In genomic region chr1:20729990-20730689, GRCh38 we compare ENCODE assay signal across 13 cellular contexts. TPM values are rescaled to one million over a fixed set of nuclear protein-coding genes. Genes with fewer than 3 reads are reported as not detected.
A peak's percentile ranks its signal among the peaks of the same experiment; 100 is the strongest.
DNase-seq lines count a peak whose midpoint lies in the region; ATAC-seq, FAIRE-seq and TF ChIP-seq lines count a peak whose summit lies in the region.
"Had no signal": no experiment of that assay in that cellular context is flagged by ENCODE, and none has a peak within 500 bp of the region (broad histone marks: within the 10 kb centered on the region; RNA-seq: fewer than 3 reads in every experiment).

No MANE protein-coding gene starts in this region.

- H3K9me3 ChIP-seq in T-helper 17 cell (ENCODE audit: control insufficient read depth, low read length, poor library complexity, severe bottlenecking) (no peaks in the 10 kb centered on the region), keratinocyte (ENCODE audit: control insufficient read depth, low read depth, low read length) (peaks cover 2% of the 10 kb centered on the region)
- H3K9me3 ChIP-seq: ascending aorta, SJCRH30 had no signal

- H3K36me3 ChIP-seq in keratinocyte (ENCODE audit: control insufficient read depth in 2 of 2, extremely low read depth in 1 of 2, insufficient read depth in 2 of 2, low read length in 2 of 2): peaks cover 16 to 39% of the 10 kb centered on the region in 2 experiments
- H3K36me3 ChIP-seq: ascending aorta, SJCRH30 had no signal

- intact Hi-C loops in activated naive CD4-positive, alpha-beta T cell treated with anti-CD3 and anti-CD28 coated beads for 36 hours (cut with micrococcal nuclease): no loop called here

- H3K27me3 ChIP-seq in keratinocyte (ENCODE audit: control insufficient read depth, extremely low read depth, insufficient read depth, low read length): no peaks in the 10 kb centered on the region

- H3K27ac Mint-ChIP-seq in activated naive CD4-positive, alpha-beta T cell treated with anti-CD3 and anti-CD28 coated beads for 36 hours: no peak overlapping the region
- H3K27ac Mint-ChIP-seq in T-helper 17 cell (no peak overlapping the region), type B pancreatic cell (peak overlapping the region; percentile 62)
- H3K27ac Mint-ChIP-seq: activated CD8-positive, alpha-beta T cell treated with anti-CD3 and anti-CD28 coated beads, Interleukin-2, amount 10 ng/mL, durations not matched to agents 7 days and 5 days had no signal

- peaks cover 32% of the 10 kb centered on the region for H3K27me3 Mint-ChIP-seq in activated naive CD4-positive, alpha-beta T cell treated with anti-CD3 and anti-CD28 coated beads for 36 hours (ENCODE audit: low read depth)
- H3K27me3 Mint-ChIP-seq in T-helper 17 cell: peaks cover 10% of the 10 kb centered on the region
- peaks cover 53% of the 10 kb centered on the region for H3K27me3 Mint-ChIP-seq in type B pancreatic cell

- peaks cover 10% of the 10 kb centered on the region for H3K4me1 Mint-ChIP-seq in activated naive CD4-positive, alpha-beta T cell treated with anti-CD3 and anti-CD28 coated beads for 36 hours (ENCODE audit: low read depth)
- peaks cover 20% of the 10 kb centered on the region for H3K4me1 Mint-ChIP-seq in T-helper 17 cell
- peaks cover 8% of the 10 kb centered on the region for H3K4me1 Mint-ChIP-seq in type B pancreatic cell (ENCODE audit: unreplicated experiment)

- peaks cover 61% of the 10 kb centered on the region for H3K79me2 ChIP-seq in keratinocyte (ENCODE audit: control insufficient read depth, insufficient read depth, low read length)

- no peak overlapping the region for H2AFZ ChIP-seq in keratinocyte (ENCODE audit: control insufficient read depth, low read length)

- H3K4me1 ChIP-seq in keratinocyte (ENCODE audit: control insufficient read depth, extremely low read depth, insufficient read depth, low read length): peaks cover 62% of the 10 kb centered on the region

- H3K9me1 ChIP-seq in keratinocyte (ENCODE audit: control insufficient read depth, extremely low read depth, insufficient read depth, low read length): peaks cover 2% of the 10 kb centered on the region

- peak overlapping the region; percentile 85 for H3K27ac ChIP-seq in keratinocyte (ENCODE audit: control insufficient read depth, insufficient read depth, low read length)
- H3K27ac ChIP-seq: ascending aorta, SJCRH30 had no signal

- H3K36me3 Mint-ChIP-seq in activated naive CD4-positive, alpha-beta T cell treated with anti-CD3 and anti-CD28 coated beads for 36 hours (ENCODE audit: low read depth): no peaks in the 10 kb centered on the region
- peaks cover 4% of the 10 kb centered on the region for H3K36me3 Mint-ChIP-seq in T-helper 17 cell (ENCODE audit: low read depth)
- H3K36me3 Mint-ChIP-seq in type B pancreatic cell: no peaks in the 10 kb centered on the region

- TF ChIP-seq CTCF in keratinocyte (optimal IDR thresholded peaks at IDR 0.05 in 1 of 3, IDR thresholded peaks at IDR 0.05 in 1 of 3, conservative IDR thresholded peaks at IDR 0.05 in 1 of 3; ENCODE audit: extremely low read depth in 1 of 3, insufficient read depth in 2 of 3, low read length in 3 of 3) (no peak), type B pancreatic cell (conservative IDR thresholded peaks at IDR 0.05) (no peak)

- no peak for FAIRE-seq in keratinocyte (lab: Jason Lieb, UNC)
- FAIRE-seq: endothelial cell of umbilical vein had no signal

- ATAC-seq in T-helper 17 cell (no peak), HG03442 (IDR thresholded peaks at IDR 0.05; ENCODE audit: unreplicated experiment) (no peak), HG02798 (IDR thresholded peaks at IDR 0.05; ENCODE audit: poor library complexity, unreplicated experiment) (no peak)
- ATAC-seq: activated CD8-positive, alpha-beta T cell treated with anti-CD3 and anti-CD28 coated beads, Interleukin-2, amount 10 ng/mL, durations not matched to agents 7 days and 5 days had no signal

- dilution Hi-C loops in keratinocyte (cut with MboI; ENCODE audit: extremely low pct_ligation_motif_present, low sequenced_read_pairs): no loop called here

- H3K4me3 Mint-ChIP-seq in activated naive CD4-positive, alpha-beta T cell treated with anti-CD3 and anti-CD28 coated beads for 36 hours: peak overlapping the region; percentile 13
- H3K4me3 Mint-ChIP-seq in T-helper 17 cell (peak overlapping the region; percentile 41), type B pancreatic cell (peak overlapping the region; percentile 77)

- CTCF ChIA-PET in activated naive CD4-positive, alpha-beta T cell treated with anti-CD3 and anti-CD28 coated beads for 36 hours (lab: Charles Lee): interaction anchor here (0.9 to 1.1 kb wide), 2 partner anchors 33 kb away, joined by 5 read pairs; no protein-coding TSS in a partner anchor

- DNase-seq in activated naive CD4-positive, alpha-beta T cell treated with anti-CD3 and anti-CD28 coated beads for 36 hours: no peak
- DNase-seq in activated naive CD4-positive, alpha-beta T cell treated with anti-CD3 and anti-CD28 coated beads, Interleukin-2, amount 50 U/mL, for 16 hours: no peak
- DNase-seq in T-helper 17 cell (no peak), keratinocyte (ENCODE audit: low read depth, low spot score) (no peak), type B pancreatic cell (ENCODE audit: extremely low spot score, unreplicated experiment) (peak; percentile 45), NCI-H1092 (lab: John Stamatoyannopoulos, UW) (no peak)
- DNase-seq: activated CD8-positive, alpha-beta T cell treated with anti-CD3 and anti-CD28 coated beads, Interleukin-2, amount 10 ng/mL, durations not matched to agents 7 days and 5 days; NCI-H345; SJCRH30 had no signal

- no peaks in the 10 kb centered on the region for H4K20me1 ChIP-seq in keratinocyte (ENCODE audit: control insufficient read depth, extremely low read depth, insufficient read depth, low read length)

- no peaks in the 10 kb centered on the region for H3K9me3 Mint-ChIP-seq in activated naive CD4-positive, alpha-beta T cell treated with anti-CD3 and anti-CD28 coated beads for 36 hours
- no peaks in the 10 kb centered on the region for H3K9me3 Mint-ChIP-seq in type B pancreatic cell

- H3K9ac ChIP-seq in keratinocyte (ENCODE audit: control insufficient read depth, extremely low read depth, insufficient read depth, low read length): peak overlapping the region; percentile 88

- H3K4me3 ChIP-seq in keratinocyte (ENCODE audit: control insufficient read depth in 2 of 3, extremely low read depth in 1 of 3, insufficient read depth in 2 of 3, low read depth in 1 of 3, low read length in 3 of 3): peak overlapping the region; percentile 69 to 89 (median 75)
- H3K4me3 ChIP-seq: SJCRH30 had no signal

- H3K4me2 ChIP-seq in keratinocyte (ENCODE audit: control insufficient read depth, extremely low read depth, insufficient read depth, low read depth, low read length): peak overlapping the region; percentile 70

RNA-seq across cellular contexts. Expression of gene SH2D5, which starts 2.4 kb away (rescaled TPM):
- total RNA-seq in activated naive CD4-positive, alpha-beta T cell treated with anti-CD3 and anti-CD28 coated beads for 36 hours: under 1 TPM; 0.15 to 0.29 TPM
- total RNA-seq in T-helper 17 cell: not detected
- 60.8 to 83.8 TPM (median 69.0 TPM) in 3 replicates for polyA plus RNA-seq in keratinocyte
- 25.6 TPM for polyA plus RNA-seq in keratinocyte (2011; ENCODE audit: low read depth)
- polyA plus RNA-seq in keratinocyte (2011; cell fraction: cytosol; rRNA removed): 47.6 and 72.0 TPM in 2 replicates
- polyA plus RNA-seq in keratinocyte (2011; cell fraction: nucleus; rRNA removed): 163 and 199 TPM in 2 replicates
- polyA plus RNA-seq in keratinocyte (2012; ENCODE audit: low replicate concordance): 39.9 and 102 TPM in 2 replicates
- polyA minus RNA-seq in keratinocyte: 41.1 to 72.9 TPM (median 42.6 TPM) in 3 replicates
- polyA minus RNA-seq in keratinocyte (2011; cell fraction: cytosol; rRNA and poly(A)+ RNA removed): 92.5 TPM
- polyA minus RNA-seq in keratinocyte (2011; cell fraction: nucleus; rRNA and poly(A)+ RNA removed): 59.7 and 71.6 TPM in 2 replicates
- total RNA-seq in type B pancreatic cell (ENCODE audit: low replicate concordance): 1.2 and 1.4 TPM in 2 replicates
- total RNA-seq: ascending aorta had no signal

RNA-seq across cellular contexts. Expression of gene KIF17, which starts 12.3 kb away (rescaled TPM):
- total RNA-seq in activated naive CD4-positive, alpha-beta T cell treated with anti-CD3 and anti-CD28 coated beads for 36 hours: not detected
- total RNA-seq in T-helper 17 cell: under 1 TPM in 1 of 2 donors, not detected in 1; 0.42 TPM
- 0.90 to 1.2 TPM (median 1.1 TPM) in 3 replicates for polyA plus RNA-seq in keratinocyte
- polyA plus RNA-seq in keratinocyte (2011; ENCODE audit: low read depth): 5.8 TPM
- polyA plus RNA-seq in keratinocyte (2011; cell fraction: cytosol; rRNA removed): 0.40 and 0.81 TPM in 2 replicates
- 3.9 and 4.5 TPM in 2 replicates for polyA plus RNA-seq in keratinocyte (2011; cell fraction: nucleus; rRNA removed)
- 1.1 and 2.6 TPM in 2 replicates for polyA plus RNA-seq in keratinocyte (2012; ENCODE audit: low replicate concordance)
- polyA minus RNA-seq in keratinocyte: 0.59 to 1.5 TPM (median 1.2 TPM) in 3 replicates
- polyA minus RNA-seq in keratinocyte (2011; cell fraction: cytosol; rRNA and poly(A)+ RNA removed): 1.7 TPM
- 2.2 and 2.6 TPM in 2 replicates for polyA minus RNA-seq in keratinocyte (2011; cell fraction: nucleus; rRNA and poly(A)+ RNA removed)
- 0.69 and 2.1 TPM in 2 replicates for total RNA-seq in type B pancreatic cell (ENCODE audit: low replicate concordance)
- total RNA-seq: activated CD8-positive, alpha-beta T cell treated with anti-CD3 and anti-CD28 coated beads, Interleukin-2, amount 10 ng/mL, durations not matched to agents 7 days and 5 days had no signal

RNA-seq across cellular contexts. Expression of gene HP1BP3, which starts 57.0 kb away (rescaled TPM):
- 100 to 1,000 TPM; 226 to 240 TPM for total RNA-seq in activated naive CD4-positive, alpha-beta T cell treated with anti-CD3 and anti-CD28 coated beads for 36 hours
- total RNA-seq in T-helper 17 cell: 100 to 1,000 TPM; 210 to 230 TPM
- polyA plus RNA-seq in keratinocyte: 92.8 to 156 TPM (median 148 TPM) in 3 replicates
- polyA plus RNA-seq in keratinocyte (2011; ENCODE audit: low read depth): 100 TPM
- polyA plus RNA-seq in keratinocyte (2011; cell fraction: cytosol; rRNA removed): 74.7 and 79.8 TPM in 2 replicates
- 271 and 303 TPM in 2 replicates for polyA plus RNA-seq in keratinocyte (2011; cell fraction: nucleus; rRNA removed)
- 69.7 and 97.5 TPM in 2 replicates for polyA plus RNA-seq in keratinocyte (2012; ENCODE audit: low replicate concordance)
- polyA minus RNA-seq in keratinocyte: 19.4 to 82.1 TPM (median 25.5 TPM) in 3 replicates
- polyA minus RNA-seq in keratinocyte (2011; cell fraction: cytosol; rRNA and poly(A)+ RNA removed): 83.1 TPM
- polyA minus RNA-seq in keratinocyte (2011; cell fraction: nucleus; rRNA and poly(A)+ RNA removed): 57.1 and 94.3 TPM in 2 replicates
- total RNA-seq in type B pancreatic cell (ENCODE audit: low replicate concordance): 217 and 326 TPM in 2 replicates

Comparison
In these comparisons a context has a peak if more than half of its experiments do, and no peak if none do; other contexts are left out.
1. H3K4me3 Mint-ChIP-seq: peak in every context shown above with its lines; median percentile 77 in type B pancreatic cell; 41 in T-helper 17 cell; 13 in activated naive CD4-positive, alpha-beta T cell treated with anti-CD3 and anti-CD28 coated beads for 36 hours.